8 cellular contexts compared by ENCODE assay signal in the genomic region with DNA sequence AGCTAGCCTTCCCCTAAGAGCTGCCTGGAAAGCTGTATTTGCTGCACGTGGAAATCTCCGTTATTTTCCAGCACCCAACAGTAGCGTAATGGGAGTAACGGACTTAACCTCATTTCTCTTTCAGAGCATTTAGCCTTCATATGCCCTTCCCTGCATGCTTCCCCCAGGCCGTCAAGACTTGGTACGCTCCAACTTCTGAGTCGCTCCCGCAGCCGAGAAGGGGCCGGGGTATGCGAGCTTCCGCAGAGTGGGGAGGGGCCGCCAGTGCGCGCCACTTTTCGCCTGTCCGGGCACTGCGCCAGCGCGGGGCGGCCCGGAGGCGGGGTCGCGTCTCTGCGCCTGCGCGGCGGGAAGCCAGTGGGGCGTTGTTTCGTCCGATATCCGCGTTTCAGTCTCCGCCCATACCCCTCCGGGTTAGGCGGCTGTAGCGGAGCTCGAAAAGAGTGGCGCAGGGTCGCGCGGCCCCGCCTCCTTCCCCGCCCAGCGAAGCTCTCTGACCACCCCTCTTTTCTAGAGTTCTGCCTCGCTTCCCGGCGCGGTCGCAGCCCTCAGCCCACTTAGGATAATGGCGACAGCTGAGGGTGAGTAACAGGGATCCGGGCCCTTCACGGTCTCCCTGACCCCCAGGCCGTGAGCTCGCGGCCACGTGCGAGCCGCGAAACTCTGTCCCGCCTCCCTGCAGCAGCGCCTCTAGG. TPM values are rescaled to one million over a fixed set of nuclear protein-coding genes. Genes with fewer than 3 reads are reported as not detected.
DNase-seq lines count a peak whose midpoint lies in the region; ATAC-seq, FAIRE-seq and TF ChIP-seq lines count a peak whose summit lies in the region.

A gene with protein sequence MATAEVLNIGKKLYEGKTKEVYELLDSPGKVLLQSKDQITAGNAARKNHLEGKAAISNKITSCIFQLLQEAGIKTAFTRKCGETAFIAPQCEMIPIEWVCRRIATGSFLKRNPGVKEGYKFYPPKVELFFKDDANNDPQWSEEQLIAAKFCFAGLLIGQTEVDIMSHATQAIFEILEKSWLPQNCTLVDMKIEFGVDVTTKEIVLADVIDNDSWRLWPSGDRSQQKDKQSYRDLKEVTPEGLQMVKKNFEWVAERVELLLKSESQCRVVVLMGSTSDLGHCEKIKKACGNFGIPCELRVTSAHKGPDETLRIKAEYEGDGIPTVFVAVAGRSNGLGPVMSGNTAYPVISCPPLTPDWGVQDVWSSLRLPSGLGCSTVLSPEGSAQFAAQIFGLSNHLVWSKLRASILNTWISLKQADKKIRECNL (plus strand): TSS at position 513 of the 695 bp plus-strand sequence. CDS start 53 bp downstream, at position 566.

- H3K9ac ChIP-seq in iPS-20b (ENCODE audit: low read depth, low read length): peak within 1 kb of the TSS; percentile 95

- H3K4me3 ChIP-seq in A673 (ENCODE audit: low read depth, low read length, poor library complexity, severe bottlenecking) (peak within 1 kb of the TSS; percentile 82), breast epithelium (peak within 1 kb of the TSS; percentile 62 to 91 (median 80)), iPS-20b (ENCODE audit: low read length) (peak within 1 kb of the TSS; percentile 99), small intestine (ENCODE audit: low read depth in 1 of 2, low read length in 2 of 2) (peak within 1 kb of the TSS; percentile 65 to 67)

- H3K36me3 ChIP-seq in A673 (ENCODE audit: insufficient read depth, low read length, poor library complexity, severe bottlenecking): no peaks in the 10 kb centered on the region
- no peaks in the 10 kb centered on the region for H3K36me3 ChIP-seq in breast epithelium
- H3K36me3 ChIP-seq in iPS-20b (ENCODE audit: insufficient read depth, low read depth, low read length): peaks cover 20% of the 10 kb centered on the region
- no peaks in the 10 kb centered on the region for H3K36me3 ChIP-seq in small intestine (ENCODE audit: control insufficient read depth in 2 of 2, insufficient read depth in 2 of 2, low read length in 2 of 2)

- POLR2A ChIA-PET in A673 (lab: Charles Lee; ENCODE audit: low non-redundant PET): no interaction called here

- H3K4me1 ChIP-seq in A673 (ENCODE audit: insufficient read depth, low read length, poor library complexity, severe bottlenecking) (peaks cover 16% of the 10 kb centered on the region), breast epithelium (no peaks in the 10 kb centered on the region), iPS-20b (ENCODE audit: insufficient read depth, low read length) (peaks cover 11% of the 10 kb centered on the region; the same call in 1 of the 2 replicates), small intestine (ENCODE audit: control insufficient read depth in 2 of 2, insufficient read depth in 1 of 2, low read depth in 1 of 2, low read length in 1 of 2) (no peaks in the 10 kb centered on the region)

- no peak for TF ChIP-seq CTCF in A673 (conservative IDR thresholded peaks at IDR 0.05; ENCODE audit: low read depth, low read length)
- TF ChIP-seq CTCF in VCaP (conservative IDR thresholded peaks at IDR 0.05): no peak
- TF ChIP-seq CTCF in breast epithelium (IDR thresholded peaks at IDR 0.05): no peak

- H3K27me3 ChIP-seq in A673 (replicated peaks; ENCODE audit: insufficient read depth, low read depth, low read length, poor library complexity) (no peaks in the 10 kb centered on the region), breast epithelium (no peaks in the 10 kb centered on the region), iPS-20b (ENCODE audit: insufficient read depth, low read length) (no peaks in the 10 kb centered on the region), small intestine (ENCODE audit: control insufficient read depth in 2 of 2, insufficient read depth in 2 of 2, low read length in 2 of 2) (no peaks in the 10 kb centered on the region)

- ATAC-seq in GM18868 (IDR thresholded peaks at IDR 0.05; ENCODE audit: unreplicated experiment) (peak; percentile 71), HG03108 (IDR thresholded peaks at IDR 0.05; ENCODE audit: unreplicated experiment) (peak; percentile 68)

- DNase-seq in A673 (ENCODE audit: low spot score) (peak; percentile 89), NCI-H2196 (lab: John Stamatoyannopoulos, UW; ENCODE audit: unreplicated experiment) (peak; percentile 77), breast epithelium (ENCODE audit: low spot score in 2 of 2) (peak; percentile 82 to 87), small intestine (peak; percentile 93)

- H3K27ac ChIP-seq in A673 (ENCODE audit: low read depth, low read length, poor library complexity, severe bottlenecking) (peak within 1 kb of the TSS; percentile 93), VCaP (peak within 1 kb of the TSS; percentile 87), breast epithelium (peak within 1 kb of the TSS; percentile 89 to 94), iPS-20b (ENCODE audit: low read length) (peak within 1 kb of the TSS; percentile 96), small intestine (ENCODE audit: low read depth in 1 of 2, low read length in 1 of 2) (peak within 1 kb of the TSS; percentile 90 to 99)

- intact Hi-C loops in A673 (cut with micrococcal nuclease; ENCODE audit: unreplicated experiment) (loop anchor here (2.0 kb wide), 1 partner anchor 487 kb away; the partner anchor contains the start of gene CEP135), breast epithelium (cut with DNase I; ENCODE audit: low total_unique reads) (loop anchor here (10.0 kb wide), 1 partner anchor 109 kb away; no protein-coding TSS in a partner anchor)

- FAIRE-seq in small intestine (lab: Jason Lieb, UNC): no peak

- CTCF ChIA-PET in A673 (lab: Charles Lee): no interaction called here

- no peak for TF ChIP-seq POLR2A in breast epithelium (IDR thresholded peaks at IDR 0.05)

- BruUV-seq in A673 (replicated peaks; lab: Mats Ljungman, UMichigan): no TSS peak

- H3K9me3 ChIP-seq in A673 (ENCODE audit: low read depth, low read length, poor library complexity, severe bottlenecking) (no peaks in the 10 kb centered on the region), breast epithelium (no peaks in the 10 kb centered on the region), iPS-20b (ENCODE audit: insufficient read depth, low read depth, low read length) (no peaks in the 10 kb centered on the region), small intestine (ENCODE audit: control insufficient read depth, low read depth) (no peaks in the 10 kb centered on the region)

- WGBS in small intestine, 3 donors: 0 to 1% (median 0%) methylated on average over 58 to 63 of the region's 63 CpGs

RNA-seq across cellular contexts. Expression of the gene that starts here (rescaled TPM):
- total RNA-seq in A673 (2021) (190 and 209 TPM in 2 replicates), breast epithelium (10 to 100 TPM; 31.8 to 37.2 (median 35.1) TPM)
- polyA plus RNA-seq in small intestine: 10 to 100 TPM; 11.0 to 81.7 (median 14.1) TPM

Comparison
In these comparisons a context has a peak if more than half of its experiments do, and no peak if none do; other contexts are left out.
1. Peak in every context shown above with its lines: DNase-seq, ATAC-seq, H3K4me3 ChIP-seq and H3K27ac ChIP-seq.